In the genomic region with DNA sequence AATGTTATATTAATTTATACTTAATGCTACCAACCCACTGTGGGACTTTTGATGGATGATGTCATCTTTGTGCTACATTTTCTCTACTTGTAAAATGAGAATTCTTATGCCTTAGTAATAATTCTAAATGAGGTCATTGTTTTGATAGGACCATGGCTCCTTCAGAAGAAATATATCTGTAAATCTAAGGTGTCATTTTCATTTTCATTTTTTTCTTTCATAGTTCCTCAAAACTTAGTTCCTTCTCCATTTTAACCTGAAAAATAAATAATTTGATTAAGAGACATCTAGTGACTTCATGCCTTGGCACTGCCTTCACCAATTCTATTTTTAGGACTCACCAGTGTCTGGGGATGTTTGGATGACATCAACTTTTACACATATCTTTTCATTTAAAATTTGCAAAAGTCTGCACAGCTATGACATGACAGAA, we compare ENCODE assay signal across 23 cellular contexts. TPM values are rescaled to one million over a fixed set of nuclear protein-coding genes. Genes with fewer than 3 reads are reported as not detected.
DNase-seq lines count a peak whose midpoint lies in the region; ATAC-seq, FAIRE-seq and TF ChIP-seq lines count a peak whose summit lies in the region.
"Had no signal": no experiment of that assay in that cellular context is flagged by ENCODE, and none has a peak within 500 bp of the region (broad histone marks: within the 10 kb centered on the region; RNA-seq: fewer than 3 reads in every experiment).

No MANE protein-coding gene starts in this region.

- CTCF ChIA-PET in HepG2 (lab: Yijun Ruan, JAX; ENCODE audit: low intra/inter-chr PET ratio, low total read pairs): no interaction called here

- no peaks in the 10 kb centered on the region for H4K20me1 ChIP-seq in HepG2 (ENCODE audit: insufficient read depth, low read length)

- H3K9me3 ChIP-seq in HepG2 (ENCODE audit: low read length): no peaks in the 10 kb centered on the region
- H3K9me3 ChIP-seq: prostate gland, thoracic aorta had no signal

- POLR2A ChIA-PET in HepG2 (lab: Yijun Ruan, JAX): interaction anchor here (0.6 kb wide), 1 partner anchor 16 kb away, joined by 3 read pairs; no protein-coding TSS in a partner anchor

- H3K9me3 Mint-ChIP-seq in HFFc6 (no peaks in the 10 kb centered on the region), chondrocyte (ENCODE audit: low read depth) (no peaks in the 10 kb centered on the region)
- H3K9me3 Mint-ChIP-seq: activated naive CD4-positive, alpha-beta T cell treated with anti-CD3 and anti-CD28 coated beads for 36 hours had no signal

- TF ChIP-seq EP300 in HepG2 (IDR thresholded peaks at IDR 0.05; ENCODE audit: low read depth in 2 of 2, low read length in 2 of 2) (no peak), HepG2 (CRISPR knock-in tag; IDR thresholded peaks at IDR 0.05; ENCODE audit: borderline replicate concordance) (no peak)

- BruUV-seq in HepG2 (replicated peaks; lab: Mats Ljungman, UMichigan): no TSS peak

- no peaks in the 10 kb centered on the region for H3K4me1 ChIP-seq in HepG2 (ENCODE audit: insufficient read depth, low read length)
- H3K4me1 ChIP-seq: prostate gland had no signal

- H3K27ac ChIP-seq in HepG2 (ENCODE audit: extremely low read length, insufficient read depth, low read length): no peak overlapping the region
- H3K27ac ChIP-seq: prostate gland, thoracic aorta, VCaP had no signal

- H3K36me3 ChIP-seq in HepG2 (replicated peaks in 1 of 2; ENCODE audit: control insufficient read depth in 1 of 2, insufficient read depth in 2 of 2, low read length in 2 of 2): no peaks in the 10 kb centered on the region
- H3K36me3 ChIP-seq: prostate gland, thoracic aorta had no signal

- ATAC-seq in HepG2: no peak

- H3K27ac Mint-ChIP-seq in HFFc6 (no peak overlapping the region), chondrocyte (ENCODE audit: unreplicated experiment) (peak overlapping the region; percentile 65)
- H3K27ac Mint-ChIP-seq: activated naive CD4-positive, alpha-beta T cell treated with anti-CD3 and anti-CD28 coated beads for 36 hours; CD4-positive, CD25-positive, alpha-beta regulatory T cell had no signal

- intact Hi-C loops in HepG2 (cut with micrococcal nuclease; ENCODE audit: unreplicated experiment): no loop called here

- no peak overlapping the region for H3K4me2 ChIP-seq in HepG2 (ENCODE audit: low read depth, low read length)

- TF ChIP-seq POLR2A in HepG2 (IDR thresholded peaks at IDR 0.05; ENCODE audit: insufficient read depth in 1 of 2, low read depth in 2 of 2, low read length in 2 of 2): no peak

- H3K4me3 Mint-ChIP-seq in HFFc6 (no peak overlapping the region), chondrocyte (ENCODE audit: unreplicated experiment) (no peak overlapping the region)
- H3K4me3 Mint-ChIP-seq: activated naive CD4-positive, alpha-beta T cell treated with anti-CD3 and anti-CD28 coated beads for 36 hours; CD4-positive, CD25-positive, alpha-beta regulatory T cell had no signal

- peaks cover 25% of the 10 kb centered on the region for H3K4me1 Mint-ChIP-seq in HFFc6 (ENCODE audit: low read depth)
- peaks cover 21% of the 10 kb centered on the region for H3K4me1 Mint-ChIP-seq in chondrocyte (ENCODE audit: low read depth)
- H3K4me1 Mint-ChIP-seq: CD4-positive, CD25-positive, alpha-beta regulatory T cell had no signal

- H3K36me3 Mint-ChIP-seq in HFFc6 (ENCODE audit: low read depth) (no peaks in the 10 kb centered on the region), chondrocyte (ENCODE audit: low read depth) (no peaks in the 10 kb centered on the region)
- H3K36me3 Mint-ChIP-seq: CD4-positive, CD25-positive, alpha-beta regulatory T cell had no signal

- no peak for FAIRE-seq in HepG2 (lab: Jason Lieb, UNC)
- FAIRE-seq: bronchial epithelial cell, GM18507, kidney had no signal

- no peak overlapping the region for H3K9ac ChIP-seq in HepG2 (ENCODE audit: insufficient read depth, low read depth, low read length)

- no peak for TF ChIP-seq RAD21 in HepG2 (CRISPR knock-in tag; IDR thresholded peaks at IDR 0.05)

- in situ Hi-C loops in HepG2 (cut with HindIII; ENCODE audit: extremely low pct_ligation_motif_present, low pct_unique_long_range_greater_than_20kb): no loop called here

- TF ChIP-seq CTCF in HFFc6 (IDR thresholded peaks at IDR 0.05): no peak
- no peak for TF ChIP-seq CTCF in chondrocyte (IDR thresholded peaks at IDR 0.05)
- no peak for TF ChIP-seq CTCF in HepG2 (CRISPR knock-in tag; IDR thresholded peaks at IDR 0.05)

- H3K4me3 ChIP-seq in HepG2 (replicated peaks in 1 of 3; ENCODE audit: insufficient read depth in 1 of 3, low read depth in 2 of 3, low read length in 3 of 3): no peak overlapping the region
- H3K4me3 ChIP-seq: prostate gland, thoracic aorta had no signal

- no peaks in the 10 kb centered on the region; the same call in 1 of the 2 replicates for H3K27me3 Mint-ChIP-seq in HFFc6 (ENCODE audit: insufficient read depth)
- H3K27me3 Mint-ChIP-seq in chondrocyte (ENCODE audit: low read depth): no peaks in the 10 kb centered on the region
- H3K27me3 Mint-ChIP-seq: CD4-positive, CD25-positive, alpha-beta regulatory T cell had no signal

- no peaks in the 10 kb centered on the region for H3K79me2 ChIP-seq in HepG2 (ENCODE audit: insufficient read depth, low read length)

- H3K27me3 ChIP-seq in HepG2 (ENCODE audit: control insufficient read depth in 1 of 2, insufficient read depth in 2 of 2, low read length in 2 of 2): no peaks in the 10 kb centered on the region

- DNase-seq in A172 (ENCODE audit: low spot score): peak; percentile 75
- DNase-seq in HFFc6: peak; percentile 47
- no peak for DNase-seq in chondrocyte (ENCODE audit: low spot score)
- DNase-seq in HepG2 (ENCODE audit: low spot score): no peak
- DNase-seq in effector CD8-positive, alpha-beta T cell (lab: John Stamatoyannopoulos, UW): no peak
- DNase-seq in activated T-cell treated with anti-CD3 and anti-CD28 coated beads, Interleukin-2, amount 50 U/mL, for 1 hour: no peak
- DNase-seq in RPMI8226: no peak
- no peak for DNase-seq in NCI-H2196 (lab: John Stamatoyannopoulos, UW; ENCODE audit: unreplicated experiment)
- DNase-seq: activated CD4-positive, alpha-beta T cell treated with anti-CD3 and anti-CD28 coated beads, Interleukin-2, amount 50 U/mL, for 48 hours; activated naive CD4-positive, alpha-beta T cell treated with anti-CD3 and anti-CD28 coated beads for 36 hours; CD4-positive, CD25-positive, alpha-beta regulatory T cell; DMS79; hippocampal formation; kidney; NCI-H1092; NCI-H510A treated with DMSO at 0.1 percent for 48 hours; SHP77; stimulated activated CD4-positive, alpha-beta T cell treated with anti-CD3 and anti-CD28 coated beads, Interleukin-12 subunit alpha, Interleukin-12 subunit beta, amount 100 ng/mL, for 4 hours had no signal

- no peak overlapping the region for H2AFZ ChIP-seq in HepG2 (ENCODE audit: low read length)

TF ChIP-seq in HepG2, 621 proteins besides CTCF, POLR2A, EP300 and RAD21 (continues in another document):
- TF ChIP-seq RORA (CRISPR knock-in tag; IDR thresholded peaks at IDR 0.05) (no peak), CREB1 (IDR thresholded peaks at IDR 0.05) (peak; percentile 32; the same call in 1 of the 2 replicates), CREB1 (CRISPR knock-in tag; IDR thresholded peaks at IDR 0.05) (no peak), ZNF782 (CRISPR knock-in tag; IDR thresholded peaks at IDR 0.05; ENCODE audit: borderline replicate concordance) (no peak), ATF7 (IDR thresholded peaks at IDR 0.05) (peak; percentile 96), ATF7 (CRISPR knock-in tag; IDR thresholded peaks at IDR 0.05) (no peak), ZNF256 (CRISPR knock-in tag; conservative IDR thresholded peaks at IDR 0.05) (no peak), ARHGAP35 (CRISPR knock-in tag; IDR thresholded peaks at IDR 0.05; ENCODE audit: borderline replicate concordance) (no peak), ZNF550 (CRISPR knock-in tag; IDR thresholded peaks at IDR 0.05; ENCODE audit: borderline replicate concordance) (no peak), CBFB (CRISPR knock-in tag; IDR thresholded peaks at IDR 0.05) (no peak)
- TF ChIP-seq, protein P1, sequence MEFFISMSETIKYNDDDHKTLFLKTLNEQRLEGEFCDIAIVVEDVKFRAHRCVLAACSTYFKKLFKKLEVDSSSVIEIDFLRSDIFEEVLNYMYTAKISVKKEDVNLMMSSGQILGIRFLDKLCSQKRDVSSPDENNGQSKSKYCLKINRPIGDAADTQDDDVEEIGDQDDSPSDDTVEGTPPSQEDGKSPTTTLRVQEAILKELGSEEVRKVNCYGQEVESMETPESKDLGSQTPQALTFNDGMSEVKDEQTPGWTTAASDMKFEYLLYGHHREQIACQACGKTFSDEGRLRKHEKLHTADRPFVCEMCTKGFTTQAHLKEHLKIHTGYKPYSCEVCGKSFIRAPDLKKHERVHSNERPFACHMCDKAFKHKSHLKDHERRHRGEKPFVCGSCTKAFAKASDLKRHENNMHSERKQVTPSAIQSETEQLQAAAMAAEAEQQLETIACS (CRISPR knock-in tag; IDR thresholded peaks at IDR 0.05): no peak

RNA-seq across cellular contexts. Expression of a gene that starts 48.6 kb away (rescaled TPM):
- total RNA-seq in A172 (2014; rRNA removed; shearing (Covaris generic)): 23.9 and 41.0 TPM in 2 replicates
- under 1 TPM; 0.14 to 0.48 (median 0.29) TPM for total RNA-seq in HFFc6 (2021; fragmentation: NEBNext Ultra II Directional; extraction: Animal tissue kit (Norgen Biotek cat#: 25700))
- total RNA-seq in chondrocyte (1.9 to 2.2 TPM (median 2.1 TPM) in 3 replicates), HepG2 (2016; rRNA removed; fragmentation: Illumina TruSeq; extraction: Trizol) (0.24 and 0.53 TPM in 2 replicates)
- total RNA-seq in HepG2 (2016; cell fraction: cytosol; rRNA removed; fragmentation: Illumina TruSeq; extraction: Trizol; ENCODE audit: low read depth): not detected in 2 replicates
- 0.16 and 0.37 TPM in 2 replicates for total RNA-seq in HepG2 (2016; cell fraction: insoluble cytoplasmic fraction; rRNA removed; fragmentation: Illumina TruSeq; extraction: Trizol)
- 0.10 and 0.15 TPM in 2 replicates for total RNA-seq in HepG2 (2016; cell fraction: membrane; rRNA removed; fragmentation: Illumina TruSeq; extraction: Trizol)
- 0.19 and 0.25 TPM in 2 replicates for total RNA-seq in HepG2 (2016; cell fraction: nucleus; rRNA removed; fragmentation: Illumina TruSeq; extraction: Trizol)
- 0.46 and 0.52 TPM in 2 replicates for polyA plus RNA-seq in HepG2 (2011; rRNA removed)
- polyA plus RNA-seq in HepG2 (2011; cell fraction: cytosol; rRNA removed): 0.58 and 0.77 TPM in 2 replicates
- 0.24 and 0.72 TPM in 2 replicates for polyA plus RNA-seq in HepG2 (2011; cell fraction: nucleus; rRNA removed)
- 0.30 and 0.51 TPM in 2 replicates for polyA plus RNA-seq in HepG2 (2012)
- polyA plus RNA-seq in HepG2 (2016; cell fraction: cytosol; fragmentation: Illumina TruSeq; extraction: Trizol; ENCODE audit: low read depth): 0.07 and 0.14 TPM in 2 replicates
- 0.40 and 0.56 TPM in 2 replicates for polyA plus RNA-seq in HepG2 (2016; cell fraction: insoluble cytoplasmic fraction; fragmentation: Illumina TruSeq; extraction: Trizol; ENCODE audit: low read depth)
- polyA plus RNA-seq in HepG2 (2016; cell fraction: membrane; fragmentation: Illumina TruSeq; extraction: Trizol; ENCODE audit: low read depth): 0.20 and 0.35 TPM in 2 replicates
- polyA plus RNA-seq in HepG2 (2016; cell fraction: nucleus; fragmentation: Illumina TruSeq; extraction: Trizol; ENCODE audit: insufficient read depth, low read depth): 1.8 and 2.0 TPM in 2 replicates
- 0.96 and 1.9 TPM in 2 replicates for polyA minus RNA-seq in HepG2 (2011; rRNA and poly(A)+ RNA removed; ENCODE audit: low replicate concordance)
- 0.44 and 0.59 TPM in 2 replicates for polyA minus RNA-seq in HepG2 (2011; cell fraction: cytosol; rRNA and poly(A)+ RNA removed)
- 0.26 and 0.75 TPM in 2 replicates for polyA minus RNA-seq in HepG2 (2011; cell fraction: nucleus; rRNA and poly(A)+ RNA removed)

Comparison
In these comparisons a context has a peak if more than half of its experiments do, and no peak if none do; other contexts are left out.
1. DNase-seq: peak in A172 (single experiment) and HFFc6 (single experiment); none in chondrocyte (single experiment), HepG2 (single experiment), effector CD8-positive, alpha-beta T cell (single experiment), activated T-cell treated with anti-CD3 and anti-CD28 coated beads, Interleukin-2, amount 50 U/mL, for 1 hour (single experiment), RPMI8226 (single experiment) and NCI-H2196 (single experiment).